ENCODE assay signal across 8 cellular contexts in the genomic region with DNA sequence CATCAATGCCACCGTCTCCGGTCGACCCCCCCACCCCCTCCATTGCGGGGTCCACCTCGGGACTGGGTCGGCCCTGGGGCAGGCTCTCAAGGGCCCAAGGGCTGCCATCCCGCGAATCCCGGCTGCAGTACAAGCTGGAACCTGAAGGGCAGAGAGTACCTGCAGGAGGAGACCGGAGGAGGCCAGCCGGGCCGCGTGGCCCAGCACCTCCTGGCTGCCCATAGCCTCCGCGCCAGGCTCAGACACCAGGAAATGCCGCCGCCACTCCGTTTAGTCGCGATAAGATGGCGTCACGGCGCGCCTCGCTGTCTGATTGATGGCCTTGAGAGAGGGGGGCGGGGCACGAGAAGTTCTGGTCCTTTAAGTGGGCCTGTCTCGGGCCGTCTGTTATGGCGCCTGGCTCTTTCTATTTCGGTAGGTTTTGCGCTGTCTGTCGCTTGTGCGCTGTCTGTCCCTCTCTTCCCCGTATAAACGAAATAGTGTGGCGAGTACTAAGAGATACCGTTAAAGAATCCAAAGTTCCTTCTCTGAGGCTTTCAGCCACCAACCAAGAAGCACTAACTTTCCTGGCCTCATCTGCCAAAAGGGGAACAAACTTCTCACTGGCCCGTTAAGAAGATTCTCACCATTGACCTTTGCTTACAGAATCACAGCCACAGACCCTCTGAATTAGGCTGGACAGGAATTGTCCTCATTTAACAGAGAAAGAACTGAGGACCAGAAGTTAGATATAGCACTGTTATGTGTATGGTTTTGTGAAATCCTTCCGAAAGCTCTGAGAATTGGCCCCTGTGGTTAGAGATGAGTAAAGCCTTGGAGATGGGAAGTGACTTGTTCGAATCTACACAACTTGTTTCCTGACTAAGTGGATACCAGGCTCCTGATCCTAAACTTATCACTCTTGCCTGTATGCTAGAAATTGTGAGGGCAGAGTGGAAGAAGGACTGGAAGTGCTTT. TPM values are rescaled to one million over a fixed set of nuclear protein-coding genes. Genes with fewer than 3 reads are reported as not detected.
DNase-seq lines count a peak whose midpoint lies in the region; ATAC-seq, FAIRE-seq and TF ChIP-seq lines count a peak whose summit lies in the region.

A gene with protein sequence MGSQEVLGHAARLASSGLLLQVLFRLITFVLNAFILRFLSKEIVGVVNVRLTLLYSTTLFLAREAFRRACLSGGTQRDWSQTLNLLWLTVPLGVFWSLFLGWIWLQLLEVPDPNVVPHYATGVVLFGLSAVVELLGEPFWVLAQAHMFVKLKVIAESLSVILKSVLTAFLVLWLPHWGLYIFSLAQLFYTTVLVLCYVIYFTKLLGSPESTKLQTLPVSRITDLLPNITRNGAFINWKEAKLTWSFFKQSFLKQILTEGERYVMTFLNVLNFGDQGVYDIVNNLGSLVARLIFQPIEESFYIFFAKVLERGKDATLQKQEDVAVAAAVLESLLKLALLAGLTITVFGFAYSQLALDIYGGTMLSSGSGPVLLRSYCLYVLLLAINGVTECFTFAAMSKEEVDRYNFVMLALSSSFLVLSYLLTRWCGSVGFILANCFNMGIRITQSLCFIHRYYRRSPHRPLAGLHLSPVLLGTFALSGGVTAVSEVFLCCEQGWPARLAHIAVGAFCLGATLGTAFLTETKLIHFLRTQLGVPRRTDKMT (minus strand): TSS at position 257 of the 957 bp plus-strand sequence. CDS start 35 bp downstream, at position 222.

- no peak for TF ChIP-seq CTCF in OCI-LY1 (IDR thresholded peaks at IDR 0.05; ENCODE audit: low read length)

- no peaks in the 10 kb centered on the region for H3F3A ChIP-seq in OCI-LY1 (ENCODE audit: insufficient read depth, low read length)

- H3K4me3 ChIP-seq in HUES48 (ENCODE audit: low read depth, low read length) (peak within 1 kb of the TSS; percentile 85), OCI-LY1 (ENCODE audit: low read depth, low read length, poor library complexity, severe bottlenecking) (peak within 1 kb of the TSS; percentile 94), mesodermal cell (ENCODE audit: extremely low read depth, insufficient read depth, low read length, poor library complexity, severe bottlenecking) (peak within 1 kb of the TSS; percentile 86)

- H3K9me3 ChIP-seq in HUES48 (ENCODE audit: control insufficient read depth, insufficient read depth, low read length) = no peaks in the 10 kb centered on the region
- H3K9me3 ChIP-seq in OCI-LY1 (ENCODE audit: low read length) = no peaks in the 10 kb centered on the region
- no peaks in the 10 kb centered on the region for H3K9me3 ChIP-seq in mesodermal cell (ENCODE audit: control insufficient read depth, low read length)

- peak; percentile 91 for DNase-seq in COLO829 (ENCODE audit: low spot score)
- peak; percentile 99 for DNase-seq in activated CD8-positive, alpha-beta memory T cell treated with anti-CD3 and anti-CD28 coated beads, Interleukin-2, amount 50 U/mL, for 4 hours
- DNase-seq in stimulated activated CD8-positive, alpha-beta memory T cell treated with anti-CD3 and anti-CD28 coated beads, Interleukin-15, amount 100 ng/mL, for 24 hours (ENCODE audit: low read depth) = peak; percentile 97

- H3K36me3 ChIP-seq in HUES48 (ENCODE audit: control insufficient read depth, insufficient read depth, low read length) (peaks cover 3% of the 10 kb centered on the region), OCI-LY1 (ENCODE audit: insufficient read depth, low read length) (peaks cover 17% of the 10 kb centered on the region), mesodermal cell (ENCODE audit: control insufficient read depth, insufficient read depth, low read length) (peaks cover 8% of the 10 kb centered on the region)

- H3K4me2 ChIP-seq in OCI-LY1 (ENCODE audit: low read length) = peak within 1 kb of the TSS; percentile 84

- no peaks in the 10 kb centered on the region for H4K20me1 ChIP-seq in OCI-LY1 (ENCODE audit: insufficient read depth, low read length)

- FAIRE-seq in endometrium (lab: Jason Lieb, UNC) = peak; percentile 50

- H3K9me2 ChIP-seq in OCI-LY1 (ENCODE audit: low read depth, low read length) = no peaks in the 10 kb centered on the region

- H3K9ac ChIP-seq in HUES48 (ENCODE audit: low read depth, low read length) (peak within 1 kb of the TSS; percentile 90), OCI-LY1 (ENCODE audit: low read length) (peak within 1 kb of the TSS; percentile 95)

- H3K4me1 ChIP-seq in HUES48 (ENCODE audit: control insufficient read depth, insufficient read depth, low read length) = peaks cover 11% of the 10 kb centered on the region; the same call in 1 of the 2 replicates
- H3K4me1 ChIP-seq in OCI-LY1 (ENCODE audit: insufficient read depth, low read length, severe bottlenecking) = peaks cover 25% of the 10 kb centered on the region
- no peaks in the 10 kb centered on the region for H3K4me1 ChIP-seq in mesodermal cell (ENCODE audit: control insufficient read depth, insufficient read depth, low read length, poor library complexity, severe bottlenecking)

- 2 to 3% methylated on average over 27 to 31 of the region's 41 CpGs for WGBS in mesodermal cell (ENCODE audit: insufficient coverage in 2 of 2), 2 experiments

- ATAC-seq in GM21381 (IDR thresholded peaks at IDR 0.05; ENCODE audit: unreplicated experiment) = peak; percentile 81

- H3K27ac ChIP-seq in HUES48 (ENCODE audit: low read depth, low read length) (peak within 1 kb of the TSS; percentile 83), OCI-LY1 (ENCODE audit: low read depth, low read length, poor library complexity, severe bottlenecking) (peak within 1 kb of the TSS; percentile 43), mesodermal cell (ENCODE audit: low read depth, low read length, severe bottlenecking) (peak within 1 kb of the TSS; percentile 84)

- H2AFZ ChIP-seq in OCI-LY1 (ENCODE audit: low read length) = peak within 1 kb of the TSS; percentile 3; the same call in 1 of the 2 replicates

- H3K27me3 ChIP-seq in HUES48 (ENCODE audit: control insufficient read depth, insufficient read depth, low read length) (no peaks in the 10 kb centered on the region), OCI-LY1 (ENCODE audit: insufficient read depth, low read length) (no peaks in the 10 kb centered on the region)

- H3K79me2 ChIP-seq in OCI-LY1 (ENCODE audit: insufficient read depth, low read length) = peaks cover 18% of the 10 kb centered on the region

RNA-seq across cellular contexts. Expression of the gene that starts here (rescaled TPM):
- 24.8 TPM for polyA plus RNA-seq in mesodermal cell (2013, experiment 1 of 2)
- 21.6 TPM for polyA plus RNA-seq in mesodermal cell (2013, experiment 2 of 2)

Comparison
In these comparisons a context has a peak if more than half of its experiments do, and no peak if none do; other contexts are left out.
1. Peak in every context shown above with its lines: DNase-seq, ATAC-seq, H3K4me3 ChIP-seq and H3K27ac ChIP-seq.